ENCODE assay signal across 9 cellular contexts in genomic region chr5:81005708-81006107, GRCh38.
"Had no signal": no experiment of that assay in that cellular context is flagged by ENCODE, and none has a peak within 500 bp of the region (broad histone marks: within the 10 kb centered on the region; RNA-seq: fewer than 3 reads in every experiment).

No MANE protein-coding gene starts in this region.

- H3K4me1 Mint-ChIP-seq: neural progenitor cell had no signal

- H3K36me3 Mint-ChIP-seq: neural progenitor cell had no signal

- H3K27me3 Mint-ChIP-seq: activated CD8-positive, alpha-beta memory T cell treated with anti-CD3 and anti-CD28 coated beads, Interleukin-2, amount 10 ng/mL, durations not matched to agents 7 days and 5 days had no signal

- DNase-seq: activated CD4-positive, alpha-beta T cell treated with anti-CD3 and anti-CD28 coated beads for 1 hour; activated CD8-positive, alpha-beta memory T cell treated with anti-CD3 and anti-CD28 coated beads, Interleukin-2, amount 10 ng/mL, durations not matched to agents 7 days and 5 days; adrenal gland; colonic mucosa; effector CD8-positive, alpha-beta T cell; ovary; SK-N-SH had no signal

- H3K4me3 Mint-ChIP-seq: neural progenitor cell had no signal

- H3K36me3 ChIP-seq: adrenal gland, colonic mucosa, neural progenitor cell, ovary, tibial nerve had no signal

- H3K27ac Mint-ChIP-seq: neural progenitor cell had no signal

- H3K27ac ChIP-seq: adrenal gland, colonic mucosa, neural progenitor cell, ovary, tibial nerve had no signal

- H3K4me3 ChIP-seq: adrenal gland, colonic mucosa, neural progenitor cell, ovary, tibial nerve had no signal

- H3K9me3 ChIP-seq: adrenal gland, colonic mucosa, ovary, SK-N-SH, tibial nerve had no signal

- H3K27me3 ChIP-seq: adrenal gland, colonic mucosa, neural progenitor cell, ovary, tibial nerve had no signal

- ATAC-seq: activated CD8-positive, alpha-beta memory T cell treated with anti-CD3 and anti-CD28 coated beads, Interleukin-2, amount 10 ng/mL, durations not matched to agents 7 days and 5 days had no signal

- H3K9me3 Mint-ChIP-seq: neural progenitor cell had no signal

- H3K4me1 ChIP-seq: adrenal gland, colonic mucosa, neural progenitor cell had no signal
